22 cellular contexts compared by ENCODE assay signal in the genomic region with DNA sequence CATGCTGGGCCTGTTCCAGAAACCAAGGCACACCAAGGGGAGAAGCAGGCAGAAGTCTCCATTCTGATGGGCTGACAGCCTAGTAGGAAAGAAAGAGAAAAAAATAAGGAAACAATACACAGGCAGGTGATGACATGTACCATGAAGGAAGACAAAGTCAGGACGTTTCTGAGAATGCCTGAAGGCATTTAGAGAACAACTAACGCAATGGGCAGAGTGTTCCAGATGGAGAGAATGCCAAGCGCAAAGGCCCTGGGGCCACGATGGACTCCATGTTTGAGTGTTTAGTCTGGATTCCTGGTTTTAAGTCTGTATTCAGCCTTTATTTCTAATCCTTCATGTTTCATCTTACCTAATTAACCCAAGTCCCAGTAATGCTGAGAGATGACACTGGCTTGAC.
"Had no signal": no experiment of that assay in that cellular context is flagged by ENCODE, and none has a peak within 500 bp of the region (broad histone marks: within the 10 kb centered on the region; RNA-seq: fewer than 3 reads in every experiment).

No MANE protein-coding gene starts in this region.

- H3K27ac Mint-ChIP-seq: activated CD8-positive, alpha-beta T cell treated with anti-CD3 and anti-CD28 coated beads for 36 hours; activated naive CD4-positive, alpha-beta T cell treated with anti-CD3 and anti-CD28 coated beads, Interleukin-2, amount 50 U/mL, for 24 hours; T-helper 1 cell treated with Interleukin-12 subunit alpha and Interleukin-12 subunit beta and Interleukin-4 antibody, amounts not matched to agents 30 μg/mL and 1 μg/mL, for 36 hours had no signal

- H3K27ac ChIP-seq: breast epithelium, PC-9 had no signal

- H3K36me3 ChIP-seq: breast epithelium had no signal

- H3K9me3 ChIP-seq: breast epithelium had no signal

- DNase-seq: activated CD4-positive, alpha-beta T cell treated with anti-CD3 and anti-CD28 coated beads for 4 hours; activated CD8-positive, alpha-beta memory T cell treated with anti-CD3 and anti-CD28 coated beads, Interleukin-2, amount 50 U/mL, for 48 hours; activated CD8-positive, alpha-beta T cell treated with anti-CD3 and anti-CD28 coated beads for 36 hours; activated effector memory CD4-positive, alpha-beta T cell treated with Interleukin-2 at 50 U/mL for 16 hours; activated naive CD4-positive, alpha-beta T cell; activated T-cell treated with anti-CD3 and anti-CD28 coated beads, Interleukin-2, amount 50 U/mL, for 1 hour; aorta; Karpas-422; NCI-H1105 treated with DMSO at 0.1 percent for 48 hours; NCI-H1436 treated with DMSO at 0.1 percent for 48 hours; NCI-H187; NCI-H2081; NCI-H2227 treated with DMSO at 0.1 percent for 48 hours; NCI-H446 treated with DMSO at 0.1 percent for 48 hours; NCI-H524 treated with DMSO at 0.1 percent for 48 hours; NCI-H748 treated with DMSO at 0.1 percent for 48 hours; PC-9; SHP77 treated with DMSO at 0.1 percent for 48 hours had no signal

- H3K4me3 Mint-ChIP-seq: activated CD8-positive, alpha-beta T cell treated with anti-CD3 and anti-CD28 coated beads for 36 hours; activated naive CD4-positive, alpha-beta T cell treated with anti-CD3 and anti-CD28 coated beads, Interleukin-2, amount 50 U/mL, for 24 hours; T-helper 1 cell treated with Interleukin-12 subunit alpha and Interleukin-12 subunit beta and Interleukin-4 antibody, amounts not matched to agents 30 μg/mL and 1 μg/mL, for 36 hours had no signal

- H3K27me3 ChIP-seq: breast epithelium had no signal

- H3K9me3 Mint-ChIP-seq: activated CD8-positive, alpha-beta T cell treated with anti-CD3 and anti-CD28 coated beads for 36 hours; activated naive CD4-positive, alpha-beta T cell treated with anti-CD3 and anti-CD28 coated beads, Interleukin-2, amount 50 U/mL, for 24 hours; T-helper 1 cell treated with Interleukin-12 subunit alpha and Interleukin-12 subunit beta and Interleukin-4 antibody, amounts not matched to agents 30 μg/mL and 1 μg/mL, for 36 hours had no signal

- H3K4me3 ChIP-seq: breast epithelium, PC-9 had no signal

- ATAC-seq: activated CD4-positive, CD25-positive, alpha-beta regulatory T cell treated with anti-CD3 and anti-CD28 coated beads, Interleukin-2, amount 50 U/mL, for 24 hours; activated CD8-positive, alpha-beta T cell treated with anti-CD3 and anti-CD28 coated beads for 36 hours had no signal

- H2AFZ ChIP-seq: PC-9 had no signal

- H3K27me3 Mint-ChIP-seq: activated CD8-positive, alpha-beta T cell treated with anti-CD3 and anti-CD28 coated beads for 36 hours; activated naive CD4-positive, alpha-beta T cell treated with anti-CD3 and anti-CD28 coated beads, Interleukin-2, amount 50 U/mL, for 24 hours had no signal

- H3K4me2 ChIP-seq: PC-9 had no signal
